ENCODE assay signal across 11 cellular contexts in the genomic region with DNA sequence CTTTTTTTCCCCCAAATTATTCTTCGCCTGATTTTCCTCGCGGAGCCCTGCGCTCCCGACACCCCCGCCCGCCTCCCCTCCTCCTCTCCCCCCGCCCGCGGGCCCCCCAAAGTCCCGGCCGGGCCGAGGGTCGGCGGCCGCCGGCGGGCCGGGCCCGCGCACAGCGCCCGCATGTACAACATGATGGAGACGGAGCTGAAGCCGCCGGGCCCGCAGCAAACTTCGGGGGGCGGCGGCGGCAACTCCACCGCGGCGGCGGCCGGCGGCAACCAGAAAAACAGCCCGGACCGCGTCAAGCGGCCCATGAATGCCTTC. TPM values are rescaled to one million over a fixed set of nuclear protein-coding genes. Genes with fewer than 3 reads are reported as not detected.
DNase-seq lines count a peak whose midpoint lies in the region; ATAC-seq, FAIRE-seq and TF ChIP-seq lines count a peak whose summit lies in the region.
"Had no signal": no experiment of that assay in that cellular context is flagged by ENCODE, and none has a peak within 500 bp of the region (broad histone marks: within the 10 kb centered on the region; RNA-seq: fewer than 3 reads in every experiment).

No MANE protein-coding gene starts in this region.

- H3K4me2 ChIP-seq in astrocyte (ENCODE audit: low read length) (peak overlapping the region; percentile 93), HepG2 (ENCODE audit: low read depth, low read length) (peak overlapping the region; percentile 51)

- no TSS peak for BruUV-seq in HepG2 (replicated peaks; lab: Mats Ljungman, UMichigan)

- H3K9ac ChIP-seq in astrocyte (ENCODE audit: low read length) (peak overlapping the region; percentile 78), HepG2 (ENCODE audit: insufficient read depth, low read depth, low read length) (no peak overlapping the region)

- peaks cover 4% of the 10 kb centered on the region for H3K9me3 Mint-ChIP-seq in activated CD4-positive, alpha-beta memory T cell treated with anti-CD3 and anti-CD28 coated beads for 36 hours
- no peaks in the 10 kb centered on the region for H3K9me3 Mint-ChIP-seq in activated CD4-positive, alpha-beta memory T cell treated with anti-CD3 and anti-CD28 coated beads, Interleukin-2, amount 10 ng/mL, durations not matched to agents 7 days and 5 days
- H3K9me3 Mint-ChIP-seq in astrocyte (ENCODE audit: unreplicated experiment), result no peaks in the 10 kb centered on the region

- H3K4me3 ChIP-seq in astrocyte (ENCODE audit: insufficient read depth, low read depth, low read length), result peak overlapping the region; percentile 68
- peak overlapping the region in 2 of 3 experiments; percentile 31 to 57; a peak in 3 of 6 replicates for H3K4me3 ChIP-seq in HepG2 (replicated peaks in 1 of 3; ENCODE audit: insufficient read depth in 1 of 3, low read depth in 2 of 3, low read length in 3 of 3)
- H3K4me3 ChIP-seq in testis, result peak overlapping the region; percentile 31 to 53

- H3K27ac ChIP-seq in astrocyte (ENCODE audit: low read depth, low read length) (peak overlapping the region; percentile 21), HepG2 (ENCODE audit: extremely low read length, insufficient read depth, low read length) (no peak overlapping the region), testis (no peak overlapping the region)
- H3K27ac ChIP-seq: C4-2B had no signal

- H3K36me3 Mint-ChIP-seq in activated CD4-positive, alpha-beta memory T cell treated with anti-CD3 and anti-CD28 coated beads for 36 hours, result peaks cover 10% of the 10 kb centered on the region
- H3K36me3 Mint-ChIP-seq in activated CD4-positive, alpha-beta memory T cell treated with anti-CD3 and anti-CD28 coated beads, Interleukin-2, amount 10 ng/mL, durations not matched to agents 7 days and 5 days (ENCODE audit: low read depth), result peaks cover 3% of the 10 kb centered on the region
- no peaks in the 10 kb centered on the region for H3K36me3 Mint-ChIP-seq in astrocyte (ENCODE audit: low read depth, unreplicated experiment)

- TF ChIP-seq CTCF in astrocyte (IDR thresholded peaks at IDR 0.05; ENCODE audit: insufficient read depth, low read depth, low read length), result no peak
- no peak for TF ChIP-seq CTCF in HepG2 (CRISPR knock-in tag; IDR thresholded peaks at IDR 0.05)
- no peak for TF ChIP-seq CTCF in testis (IDR thresholded peaks at IDR 0.05)

- no peaks in the 10 kb centered on the region for H3K9me3 ChIP-seq in astrocyte (ENCODE audit: insufficient read depth, low read depth, low read length)
- no peaks in the 10 kb centered on the region for H3K9me3 ChIP-seq in HepG2 (ENCODE audit: low read length)
- no peaks in the 10 kb centered on the region for H3K9me3 ChIP-seq in testis

- H2AFZ ChIP-seq in astrocyte (ENCODE audit: low read depth, low read length) (peak overlapping the region; percentile 78), HepG2 (ENCODE audit: low read length) (no peak overlapping the region)

- POLR2A ChIA-PET in activated CD4-positive, alpha-beta memory T cell treated with anti-CD3 and anti-CD28 coated beads for 36 hours (lab: Charles Lee), result no interaction called here
- POLR2A ChIA-PET in activated CD4-positive, alpha-beta memory T cell treated with anti-CD3 and anti-CD28 coated beads, Interleukin-2, amount 10 ng/mL, durations not matched to agents 7 days and 5 days (lab: Charles Lee), result no interaction called here
- POLR2A ChIA-PET in HepG2 (lab: Yijun Ruan, JAX), result no interaction called here

- H3K4me1 Mint-ChIP-seq in activated CD4-positive, alpha-beta memory T cell treated with anti-CD3 and anti-CD28 coated beads for 36 hours (ENCODE audit: low read depth), result peaks cover 9% of the 10 kb centered on the region
- peaks cover 7% of the 10 kb centered on the region for H3K4me1 Mint-ChIP-seq in activated CD4-positive, alpha-beta memory T cell treated with anti-CD3 and anti-CD28 coated beads, Interleukin-2, amount 10 ng/mL, durations not matched to agents 7 days and 5 days
- peaks cover 17% of the 10 kb centered on the region for H3K4me1 Mint-ChIP-seq in astrocyte (ENCODE audit: low read depth, unreplicated experiment)

- ATAC-seq in HepG2 (peak; percentile 57), GM21529 (IDR thresholded peaks at IDR 0.05; ENCODE audit: unreplicated experiment) (no peak), HG03460 (IDR thresholded peaks at IDR 0.05; ENCODE audit: unreplicated experiment) (no peak)

- H4K20me1 ChIP-seq in astrocyte (ENCODE audit: insufficient read depth, low read length) (no peaks in the 10 kb centered on the region), HepG2 (ENCODE audit: insufficient read depth, low read length) (no peaks in the 10 kb centered on the region)

- H3K4me1 ChIP-seq in astrocyte (ENCODE audit: insufficient read depth, low read length) (peaks cover 15% of the 10 kb centered on the region), HepG2 (ENCODE audit: insufficient read depth, low read length) (peaks cover 11% of the 10 kb centered on the region; the same call in 1 of the 2 replicates), testis (peaks cover 8% of the 10 kb centered on the region)

- no peak overlapping the region for H3K27ac Mint-ChIP-seq in activated CD4-positive, alpha-beta memory T cell treated with anti-CD3 and anti-CD28 coated beads for 36 hours
- H3K27ac Mint-ChIP-seq in activated CD4-positive, alpha-beta memory T cell treated with anti-CD3 and anti-CD28 coated beads, Interleukin-2, amount 10 ng/mL, durations not matched to agents 7 days and 5 days, result no peak overlapping the region
- peak overlapping the region; percentile 94 for H3K27ac Mint-ChIP-seq in astrocyte (ENCODE audit: unreplicated experiment)

- TF ChIP-seq POLR2A in HepG2 (IDR thresholded peaks at IDR 0.05; ENCODE audit: insufficient read depth in 1 of 2, low read depth in 2 of 2, low read length in 2 of 2) (no peak), testis (IDR thresholded peaks at IDR 0.05) (no peak)

- peaks cover 44% of the 10 kb centered on the region for H3K79me2 ChIP-seq in astrocyte (ENCODE audit: insufficient read depth, low read length)
- no peaks in the 10 kb centered on the region for H3K79me2 ChIP-seq in HepG2 (ENCODE audit: insufficient read depth, low read length)

- intact Hi-C loops in activated CD4-positive, alpha-beta memory T cell treated with anti-CD3 and anti-CD28 coated beads for 36 hours (cut with micrococcal nuclease), result loop anchor here (2.0 to 10.0 kb wide), 2 partner anchors 17 to 1083 kb away; partner anchors contain the start of gene ATP11B
- intact Hi-C loops in HepG2 (cut with micrococcal nuclease; ENCODE audit: unreplicated experiment), result no loop called here
- intact Hi-C loops in testis (cut with DNase I; ENCODE audit: low total_unique reads), result loop anchor here (10.0 kb wide), 1 partner anchor 973 kb away; no protein-coding TSS in a partner anchor

- CTCF ChIA-PET in activated CD4-positive, alpha-beta memory T cell treated with anti-CD3 and anti-CD28 coated beads for 36 hours (lab: Charles Lee), result interaction anchor here (2.0 kb wide), 1 partner anchor 10 kb away, joined by 5 read pairs; no protein-coding TSS in a partner anchor
- CTCF ChIA-PET in activated CD4-positive, alpha-beta memory T cell treated with anti-CD3 and anti-CD28 coated beads, Interleukin-2, amount 10 ng/mL, durations not matched to agents 7 days and 5 days (lab: Charles Lee), result no interaction called here
- CTCF ChIA-PET in HepG2 (lab: Yijun Ruan, JAX; ENCODE audit: low intra/inter-chr PET ratio, low total read pairs), result interaction anchor here (1.3 kb wide), 1 partner anchor 547 kb away, joined by 5 read pairs; no protein-coding TSS in a partner anchor

- TF ChIP-seq RAD21 in HepG2 (CRISPR knock-in tag; IDR thresholded peaks at IDR 0.05), result no peak

- TF ChIP-seq EP300 in HepG2 (IDR thresholded peaks at IDR 0.05; ENCODE audit: low read depth in 2 of 2, low read length in 2 of 2) (no peak), HepG2 (CRISPR knock-in tag; IDR thresholded peaks at IDR 0.05; ENCODE audit: borderline replicate concordance) (no peak)

- in situ Hi-C loops in HepG2 (cut with HindIII; ENCODE audit: extremely low pct_ligation_motif_present, low pct_unique_long_range_greater_than_20kb), result loop anchor here (25.0 kb wide), 1 partner anchor 775 kb away; no protein-coding TSS in a partner anchor

- peaks cover 55% of the 10 kb centered on the region for H3K27me3 Mint-ChIP-seq in activated CD4-positive, alpha-beta memory T cell treated with anti-CD3 and anti-CD28 coated beads for 36 hours
- H3K27me3 Mint-ChIP-seq in activated CD4-positive, alpha-beta memory T cell treated with anti-CD3 and anti-CD28 coated beads, Interleukin-2, amount 10 ng/mL, durations not matched to agents 7 days and 5 days, result peaks cover 71% of the 10 kb centered on the region
- no peaks in the 10 kb centered on the region for H3K27me3 Mint-ChIP-seq in astrocyte (ENCODE audit: low read depth, unreplicated experiment)

- H3K27me3 ChIP-seq in astrocyte (ENCODE audit: insufficient read depth, low read length), result peaks cover 45% of the 10 kb centered on the region
- peaks cover 4 to 48% of the 10 kb centered on the region in 2 experiments; a peak in 3 of 5 replicates for H3K27me3 ChIP-seq in HepG2 (ENCODE audit: control insufficient read depth in 1 of 2, insufficient read depth in 2 of 2, low read length in 2 of 2)
- H3K27me3 ChIP-seq in testis, result no peaks in the 10 kb centered on the region

- FAIRE-seq in astrocyte (lab: Jason Lieb, UNC), result no peak
- FAIRE-seq in HepG2 (lab: Jason Lieb, UNC), result no peak
- FAIRE-seq: frontal cortex had no signal

- WGBS in HepG2 (ENCODE audit: low lambda C conversion rate), result 4% methylated on average over 23 of the region's 41 CpGs
- WGBS in testis, 2 donors, result 3 to 12% methylated on average over 5 to 39 of the region's 41 CpGs

- H3K4me3 Mint-ChIP-seq in activated CD4-positive, alpha-beta memory T cell treated with anti-CD3 and anti-CD28 coated beads for 36 hours, result peak overlapping the region; percentile 29
- no peak overlapping the region for H3K4me3 Mint-ChIP-seq in activated CD4-positive, alpha-beta memory T cell treated with anti-CD3 and anti-CD28 coated beads, Interleukin-2, amount 10 ng/mL, durations not matched to agents 7 days and 5 days
- peak overlapping the region; percentile 87 for H3K4me3 Mint-ChIP-seq in astrocyte (ENCODE audit: unreplicated experiment)

- H3K36me3 ChIP-seq in astrocyte (ENCODE audit: insufficient read depth, low read length) (no peaks in the 10 kb centered on the region), HepG2 (replicated peaks in 1 of 2; ENCODE audit: control insufficient read depth in 1 of 2, insufficient read depth in 2 of 2, low read length in 2 of 2) (no peaks in the 10 kb centered on the region), testis (ENCODE audit: low read depth, missing control alignments) (no peaks in the 10 kb centered on the region)

- no peak for DNase-seq in activated CD4-positive, alpha-beta memory T cell treated with anti-CD3 and anti-CD28 coated beads for 36 hours
- DNase-seq in activated CD4-positive, alpha-beta memory T cell treated with anti-CD3 and anti-CD28 coated beads, Interleukin-2, amount 10 ng/mL, durations not matched to agents 7 days and 5 days, result no peak
- DNase-seq in astrocyte (ENCODE audit: low read depth) (no peak), HepG2 (ENCODE audit: low spot score) (no peak), testis (no peak), mesenteric fat pad (ENCODE audit: low spot score) (no peak)
- DNase-seq: stimulated activated CD4-positive, alpha-beta T cell treated with anti-CD3 and anti-CD28 coated beads, Interleukin-2, amount 100 ng/mL, for 48 hours had no signal

RNA-seq across cellular contexts. Expression of gene SOX2, which starts 0.4 kb away (rescaled TPM):
- not detected for total RNA-seq in activated CD4-positive, alpha-beta memory T cell treated with anti-CD3 and anti-CD28 coated beads for 36 hours
- not detected for total RNA-seq in activated CD4-positive, alpha-beta memory T cell treated with anti-CD3 and anti-CD28 coated beads, Interleukin-2, amount 10 ng/mL, durations not matched to agents 7 days and 5 days
- total RNA-seq in astrocyte (5.2 and 6.5 TPM in 2 replicates), HepG2 (2016; rRNA removed; fragmentation: Illumina TruSeq; extraction: Trizol) (not detected in 2 replicates), testis (1 to 10 TPM; 5.1 to 7.8 TPM), mesenteric fat pad (not detected)
- total RNA-seq in HepG2 (2016; cell fraction: cytosol; rRNA removed; fragmentation: Illumina TruSeq; extraction: Trizol; ENCODE audit: low read depth), result not detected in 2 replicates
- total RNA-seq in HepG2 (2016; cell fraction: insoluble cytoplasmic fraction; rRNA removed; fragmentation: Illumina TruSeq; extraction: Trizol), result not detected in 2 replicates
- total RNA-seq in HepG2 (2016; cell fraction: membrane; rRNA removed; fragmentation: Illumina TruSeq; extraction: Trizol), result not detected in 2 replicates
- not detected in 2 replicates for total RNA-seq in HepG2 (2016; cell fraction: nucleus; rRNA removed; fragmentation: Illumina TruSeq; extraction: Trizol)
- polyA plus RNA-seq in HepG2 (2011; rRNA removed) (not detected in 2 replicates), testis (ENCODE audit: insufficient read depth, low read depth, low replicate concordance) (7.2 TPM)
- polyA plus RNA-seq in HepG2 (2011; cell fraction: cytosol; rRNA removed), result not detected in 2 replicates
- polyA plus RNA-seq in HepG2 (2011; cell fraction: nucleus; rRNA removed), result 0.06 TPM in 1 of 2 replicates, not detected in the other
- not detected in 2 replicates for polyA plus RNA-seq in HepG2 (2012)
- not detected in 2 replicates for polyA plus RNA-seq in HepG2 (2016; cell fraction: cytosol; fragmentation: Illumina TruSeq; extraction: Trizol; ENCODE audit: low read depth)
- polyA plus RNA-seq in HepG2 (2016; cell fraction: insoluble cytoplasmic fraction; fragmentation: Illumina TruSeq; extraction: Trizol; ENCODE audit: low read depth), result not detected in 2 replicates
- polyA plus RNA-seq in HepG2 (2016; cell fraction: membrane; fragmentation: Illumina TruSeq; extraction: Trizol; ENCODE audit: low read depth), result not detected in 2 replicates
- not detected in 2 replicates for polyA plus RNA-seq in HepG2 (2016; cell fraction: nucleus; fragmentation: Illumina TruSeq; extraction: Trizol; ENCODE audit: insufficient read depth, low read depth)
- not detected in 2 replicates for polyA minus RNA-seq in HepG2 (2011; rRNA and poly(A)+ RNA removed; ENCODE audit: low replicate concordance)
- not detected in 2 replicates for polyA minus RNA-seq in HepG2 (2011; cell fraction: cytosol; rRNA and poly(A)+ RNA removed)
- not detected in 2 replicates for polyA minus RNA-seq in HepG2 (2011; cell fraction: nucleus; rRNA and poly(A)+ RNA removed)
